Comparison of ENCODE assay signal across 15 cellular contexts in the genomic region with DNA sequence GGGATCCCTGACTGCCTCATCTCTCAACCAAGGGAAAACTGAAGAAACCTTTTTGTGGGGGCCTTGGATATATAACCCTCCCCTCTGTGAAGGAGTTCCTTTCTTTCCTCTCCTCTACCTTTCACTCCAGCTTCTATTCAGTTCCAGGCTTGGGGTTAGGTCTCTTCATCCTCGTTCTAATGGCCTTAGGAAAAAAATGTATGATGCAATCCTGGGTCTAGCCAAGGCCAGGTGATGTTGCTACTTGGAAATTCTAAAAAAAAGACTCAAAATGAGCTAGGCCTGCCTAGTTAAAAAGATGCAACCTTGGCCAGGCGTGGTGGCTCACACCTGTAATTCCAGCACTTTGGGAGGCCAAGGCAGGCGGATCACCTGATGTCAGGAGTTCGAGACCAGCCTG. TPM values are rescaled to one million over a fixed set of nuclear protein-coding genes. Genes with fewer than 3 reads are reported as not detected.
DNase-seq lines count a peak whose midpoint lies in the region; ATAC-seq and TF ChIP-seq lines count a peak whose summit lies in the region.
"Had no signal": no experiment of that assay in that cellular context is flagged by ENCODE, and none has a peak within 500 bp of the region (broad histone marks: within the 10 kb centered on the region; RNA-seq: fewer than 3 reads in every experiment).

No MANE protein-coding gene starts in this region.

- H3K4me2 ChIP-seq in IMR-90 (ENCODE audit: low read depth, low read length): no peak overlapping the region

- no peak for TF ChIP-seq CTCF in heart left ventricle (IDR thresholded peaks at IDR 0.05)
- no peak for TF ChIP-seq CTCF in HEK293 (tag by site-specific recombination; IDR thresholded peaks at IDR 0.05)
- TF ChIP-seq CTCF in IMR-90 (conservative IDR thresholded peaks at IDR 0.05; ENCODE audit: low read depth, low read length): no peak
- TF ChIP-seq CTCF in lower leg skin (IDR thresholded peaks at IDR 0.05): no peak

- in situ Hi-C loops in IMR-90 (cut with MboI; ENCODE audit: low sequenced_read_pairs): no loop called here

- no peak overlapping the region for H2BK15ac ChIP-seq in IMR-90 (ENCODE audit: low read depth, low read length)

- CTCF ChIA-PET in HEK293 (lab: Yijun Ruan, JAX): interaction anchor here (0.7 to 1.2 kb wide), 2 partner anchors 18 to 62 kb away, joined by 3 read pairs; no protein-coding TSS in a partner anchor
- CTCF ChIA-PET in IMR-90 (lab: Yijun Ruan, JAX): interaction anchor here (1.0 kb wide), 1 partner anchor 36 kb away, joined by 3 read pairs; no protein-coding TSS in a partner anchor

- H3K4me1 ChIP-seq in heart left ventricle: peaks cover 0 to 35% (median 18%) of the 10 kb centered on the region in 12 donors
- H3K4me1 ChIP-seq in HEK293 (ENCODE audit: control insufficient read depth, insufficient read depth, low read length): peaks cover 6% of the 10 kb centered on the region
- peaks cover 16% of the 10 kb centered on the region for H3K4me1 ChIP-seq in IMR-90 (ENCODE audit: control insufficient read depth, insufficient read depth, low read length)
- H3K4me1 ChIP-seq: HAP-1 had no signal

- no peak overlapping the region for H2BK5ac ChIP-seq in IMR-90 (ENCODE audit: low read depth, low read length, poor library complexity, severe bottlenecking)

- H3K14ac ChIP-seq in IMR-90 (replicated peaks; ENCODE audit: low read depth, low read length): no peak overlapping the region

- H3K27me3 ChIP-seq in heart left ventricle: no peaks in the 10 kb centered on the region
- H3K27me3 ChIP-seq in IMR-90 (ENCODE audit: control insufficient read depth, insufficient read depth, low read length): no peaks in the 10 kb centered on the region

- H3K23ac ChIP-seq in IMR-90 (ENCODE audit: low read depth, low read length): no peak overlapping the region

- H3K9me3 ChIP-seq in heart left ventricle (no peaks in the 10 kb centered on the region), HEK293 (ENCODE audit: control insufficient read depth, insufficient read depth, low read depth, low read length) (no peaks in the 10 kb centered on the region), IMR-90 (ENCODE audit: control insufficient read depth, insufficient read depth, low read length) (no peaks in the 10 kb centered on the region)
- H3K9me3 ChIP-seq: A549, HAP-1 had no signal

- no peaks in the 10 kb centered on the region for H3K27me3 Mint-ChIP-seq in dendritic cell treated with granulocyte-macrophage colony-stimulating factor and Interleukin-4, amounts not matched to agents 40 ng/mL and 50 ng/mL, for 4 days

- peaks cover 18% of the 10 kb centered on the region; the same call in 1 of the 2 replicates for H3K9me1 ChIP-seq in IMR-90 (ENCODE audit: insufficient read depth, low read length)

- WGBS in heart left ventricle, 4 donors: 89 to 97% (median 96%) methylated on average over 4 of the region's 4 CpGs
- WGBS in IMR-90 (ENCODE audit: extremely low coverage in 2 of 2, insufficient read length in 1 of 2), 2 experiments: 100% methylated on average over 1 of the region's 4 CpGs; no CpG with 5 or more reads in 1 of the 2 experiments
- WGBS in lower leg skin, 2 donors: 84% methylated on average over 4 of the region's 4 CpGs

- H2AK5ac ChIP-seq in IMR-90 (ENCODE audit: low read depth, low read length): no peak overlapping the region

- H4K8ac ChIP-seq in IMR-90 (ENCODE audit: low read depth in 2 of 2, low read length in 2 of 2): no peak overlapping the region

- no peak for TF ChIP-seq POLR2A in heart left ventricle (IDR thresholded peaks at IDR 0.05)
- no peak for TF ChIP-seq POLR2A in IMR-90 (IDR thresholded peaks at IDR 0.05; ENCODE audit: low read depth, low read length)
- TF ChIP-seq POLR2A in erythroblast (IDR thresholded peaks at IDR 0.05; ENCODE audit: low read length): no peak
- TF ChIP-seq POLR2A in lower leg skin (IDR thresholded peaks at IDR 0.05): no peak

- no peak overlapping the region for H4K91ac ChIP-seq in IMR-90 (ENCODE audit: insufficient read depth, low read depth, low read length)

- DNase-seq in cardiac septum (ENCODE audit: low spot score) (peak; percentile 7), heart left ventricle (no peak), IMR-90 (no peak), erythroblast (lab: John Stamatoyannopoulos, UW) (no peak), lower leg skin (ENCODE audit: low spot score in 2 of 2) (no peak)
- DNase-seq: CD8-positive, alpha-beta T cell; COR-L47; DND-41; GDM1; HFFc6 had no signal

- POLR2A ChIA-PET in HEK293 (lab: Yijun Ruan, JAX): interaction anchor here (0.7 to 2.5 kb wide), 4 partner anchors 32 to 414 kb away, joined by 3 to 7 read pairs (median 4); a partner anchor contains a TSS
- POLR2A ChIA-PET in IMR-90 (lab: Charles Lee; ENCODE audit: unreplicated experiment): no interaction called here

- ATAC-seq in heart left ventricle (no peak), IMR-90 (ENCODE audit: low read depth) (no peak)
- ATAC-seq: A549; CD8-positive, alpha-beta T cell had no signal

- no peak overlapping the region for H3K4me3 Mint-ChIP-seq in dendritic cell treated with granulocyte-macrophage colony-stimulating factor and Interleukin-4, amounts not matched to agents 40 ng/mL and 50 ng/mL, for 4 days
- H3K4me3 Mint-ChIP-seq: CD14-positive monocyte; CD8-positive, alpha-beta T cell; HFFc6 had no signal

- no peaks in the 10 kb centered on the region; the same call in 1 of the 2 replicates for H4K20me1 ChIP-seq in IMR-90 (ENCODE audit: insufficient read depth, low read length)

- H3K36me3 ChIP-seq in heart left ventricle (peaks cover 0 to 66% (median 29%) of the 10 kb centered on the region in 9 donors), HEK293 (ENCODE audit: control insufficient read depth in 2 of 2, insufficient read depth in 1 of 2, low read length in 2 of 2) (peaks cover 11 to 46% of the 10 kb centered on the region in 2 experiments; a peak in 2 of 3 replicates), IMR-90 (ENCODE audit: control insufficient read depth, insufficient read depth, low read length) (peaks cover 22% of the 10 kb centered on the region)

- no peak overlapping the region for H3K56ac ChIP-seq in IMR-90 (ENCODE audit: extremely low read depth, insufficient read depth, low read length)

- H3K27ac ChIP-seq in heart left ventricle (peak overlapping the region in 5 of 12 donors; percentile 43 to 68 (median 54)), HEK293 (ENCODE audit: extremely low read depth, low read depth, low read length) (no peak overlapping the region), IMR-90 (ENCODE audit: insufficient read depth, low read length) (no peak overlapping the region)

- H3K9ac ChIP-seq in IMR-90 (ENCODE audit: low read depth, low read length): no peak overlapping the region

- no peak overlapping the region for H4K5ac ChIP-seq in IMR-90 (ENCODE audit: low read depth, low read length)

- no TSS peak for BruUV-seq in IMR-90 (replicated peaks; lab: Mats Ljungman, UMichigan)

- H2BK120ac ChIP-seq in IMR-90 (ENCODE audit: low read depth, low read length): no peak overlapping the region

- no peak overlapping the region for H2BK20ac ChIP-seq in IMR-90 (ENCODE audit: low read depth, low read length)

- no peaks in the 10 kb centered on the region for H3K9me3 Mint-ChIP-seq in dendritic cell treated with granulocyte-macrophage colony-stimulating factor and Interleukin-4, amounts not matched to agents 40 ng/mL and 50 ng/mL, for 4 days
- H3K9me3 Mint-ChIP-seq: CD14-positive monocyte; CD8-positive, alpha-beta T cell; HFFc6 had no signal

- H3K4ac ChIP-seq in IMR-90 (ENCODE audit: low read depth, low read length): no peak overlapping the region

- H3K79me1 ChIP-seq in IMR-90 (ENCODE audit: low read depth in 1 of 2, low read length in 2 of 2): peaks cover 5 to 14% of the 10 kb centered on the region in 2 experiments; a peak in 3 of 4 replicates

- TF ChIP-seq RAD21 in IMR-90 (IDR thresholded peaks at IDR 0.05; ENCODE audit: low read length): no peak

- H3K27ac Mint-ChIP-seq in dendritic cell treated with granulocyte-macrophage colony-stimulating factor and Interleukin-4, amounts not matched to agents 40 ng/mL and 50 ng/mL, for 4 days: peak overlapping the region; percentile 57
- H3K27ac Mint-ChIP-seq: CD8-positive, alpha-beta T cell; HFFc6 had no signal

- H3K4me1 Mint-ChIP-seq in dendritic cell treated with granulocyte-macrophage colony-stimulating factor and Interleukin-4, amounts not matched to agents 40 ng/mL and 50 ng/mL, for 4 days (ENCODE audit: low read depth): peaks cover 13% of the 10 kb centered on the region

- intact Hi-C loops in cardiac septum (cut with DNase I) (no loop called here), heart left ventricle (cut with DNase I) (no loop called here), IMR-90 (cut with micrococcal nuclease) (no loop called here), lower leg skin (cut with DNase I; ENCODE audit: low total_unique reads) (no loop called here)
- intact Hi-C loops in dendritic cell treated with granulocyte-macrophage colony-stimulating factor and Interleukin-4, amounts not matched to agents 40 ng/mL and 50 ng/mL, for 4 days (cut with micrococcal nuclease): no loop called here

- H2AK9ac ChIP-seq in IMR-90 (replicated peaks; ENCODE audit: low read depth, low read length, poor library complexity): no peak overlapping the region

- H2AFZ ChIP-seq in IMR-90 (replicated peaks; ENCODE audit: low read length, poor library complexity): no peak overlapping the region

- peaks cover 79% of the 10 kb centered on the region for H3K36me3 Mint-ChIP-seq in dendritic cell treated with granulocyte-macrophage colony-stimulating factor and Interleukin-4, amounts not matched to agents 40 ng/mL and 50 ng/mL, for 4 days (ENCODE audit: low read depth)

- H3K18ac ChIP-seq in IMR-90 (ENCODE audit: low read depth, low read length): no peak overlapping the region

- dilution Hi-C loops in IMR-90 (cut with HindIII; ENCODE audit: low sequenced_read_pairs, unreplicated experiment): no loop called here

- H3K4me3 ChIP-seq in heart left ventricle: no peak overlapping the region
- no peak overlapping the region for H3K4me3 ChIP-seq in HEK293 (ENCODE audit: low read depth, low read length)
- no peak overlapping the region for H3K4me3 ChIP-seq in IMR-90 (ENCODE audit: insufficient read depth, low read depth, low read length)
- H3K4me3 ChIP-seq in lower leg skin (ENCODE audit: low read depth, poor library complexity, severe bottlenecking): no peak overlapping the region
- H3K4me3 ChIP-seq: A549, HAP-1 had no signal

RNA-seq across cellular contexts. Expression of a gene that starts 7.6 kb away (rescaled TPM):
- total RNA-seq in cardiac septum (9.3 TPM), heart left ventricle (10 to 100 TPM in 5 of 9 donors, 1 to 10 TPM in 4; 6.4 to 18.3 (median 10.3) TPM), IMR-90 (2012; rRNA removed) (4.7 and 7.0 TPM in 2 replicates), lower leg skin (10 to 100 TPM in 3 of 4 donors, 1 to 10 TPM in 1; 9.4 to 17.9 (median 15.9) TPM)
- polyA plus RNA-seq in heart left ventricle (10 to 100 TPM in 1 of 2 donors, 1 to 10 TPM in 1; 7.3 to 19.6 TPM), IMR-90 (2012; rRNA removed) (26.3 and 28.0 TPM in 2 replicates)
- 12.0 and 19.1 TPM in 2 replicates for polyA plus RNA-seq in IMR-90 (2012; cell fraction: cytosol; rRNA removed)
- polyA plus RNA-seq in IMR-90 (2012; cell fraction: nucleus; rRNA removed; ENCODE audit: low replicate concordance): 49.8 and 115 TPM in 2 replicates

RNA-seq across cellular contexts. Expression of a gene that starts 20.4 kb away (rescaled TPM):
- 2.9 TPM for total RNA-seq in cardiac septum
- 1 to 10 TPM in 8 of 9 donors, under 1 TPM in 1; 0.61 to 4.1 (median 2.6) TPM for total RNA-seq in heart left ventricle
- 1 to 10 TPM; 3.2 to 8.1 TPM for polyA plus RNA-seq in heart left ventricle
- 0.90 and 1.1 TPM in 2 replicates for total RNA-seq in IMR-90 (2012; rRNA removed)
- 2.8 and 3.0 TPM in 2 replicates for polyA plus RNA-seq in IMR-90 (2012; rRNA removed)
- polyA plus RNA-seq in IMR-90 (2012; cell fraction: cytosol; rRNA removed): 5.5 and 6.7 TPM in 2 replicates
- polyA plus RNA-seq in IMR-90 (2012; cell fraction: nucleus; rRNA removed; ENCODE audit: low replicate concordance): 1.4 and 4.8 TPM in 2 replicates
- 10 to 100 TPM; 29.3 to 55.0 (median 39.4) TPM for total RNA-seq in lower leg skin
- polyA plus RNA-seq: CD14-positive monocyte had no signal

RNA-seq across cellular contexts. Expression of a gene that starts 42.4 kb away (rescaled TPM):
- 25.1 TPM for total RNA-seq in cardiac septum
- 10 to 100 TPM; 16.9 to 34.5 (median 19.1) TPM for total RNA-seq in heart left ventricle
- 10 to 100 TPM; 16.5 TPM for polyA plus RNA-seq in heart left ventricle
- total RNA-seq in IMR-90 (2012; rRNA removed): 12.2 and 12.5 TPM in 2 replicates
- 34.2 and 35.8 TPM in 2 replicates for polyA plus RNA-seq in IMR-90 (2012; rRNA removed)
- 32.2 and 36.9 TPM in 2 replicates for polyA plus RNA-seq in IMR-90 (2012; cell fraction: cytosol; rRNA removed)
- polyA plus RNA-seq in IMR-90 (2012; cell fraction: nucleus; rRNA removed; ENCODE audit: low replicate concordance): 136 and 192 TPM in 2 replicates
- total RNA-seq in lower leg skin: 10 to 100 TPM; 15.9 to 30.4 (median 23.8) TPM
